1 cellular context compared by ENCODE assay signal in genomic region chr3:12190221-12190807, GRCh38.
TF ChIP-seq lines count a peak whose summit lies in the region.

No MANE protein-coding gene starts in this region.

TF ChIP-seq in HEK293, 187 proteins besides CTCF, POLR2A, EP300 and RAD21 (continued from another document):
- TF ChIP-seq, protein P1, sequence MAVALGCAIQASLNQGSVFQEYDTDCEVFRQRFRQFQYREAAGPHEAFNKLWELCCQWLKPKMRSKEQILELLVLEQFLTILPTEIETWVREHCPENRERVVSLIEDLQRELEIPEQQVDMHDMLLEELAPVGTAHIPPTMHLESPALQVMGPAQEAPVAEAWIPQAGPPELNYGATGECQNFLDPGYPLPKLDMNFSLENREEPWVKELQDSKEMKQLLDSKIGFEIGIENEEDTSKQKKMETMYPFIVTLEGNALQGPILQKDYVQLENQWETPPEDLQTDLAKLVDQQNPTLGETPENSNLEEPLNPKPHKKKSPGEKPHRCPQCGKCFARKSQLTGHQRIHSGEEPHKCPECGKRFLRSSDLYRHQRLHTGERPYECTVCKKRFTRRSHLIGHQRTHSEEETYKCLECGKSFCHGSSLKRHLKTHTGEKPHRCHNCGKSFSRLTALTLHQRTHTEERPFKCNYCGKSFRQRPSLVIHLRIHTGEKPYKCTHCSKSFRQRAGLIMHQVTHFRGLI (tag by site-specific recombination; IDR thresholded peaks at IDR 0.05) = 0 out of 2 replicates have a peak, but pooled peaks have one; percentile 16
